29 cellular contexts compared by ENCODE assay signal in the genomic region with DNA sequence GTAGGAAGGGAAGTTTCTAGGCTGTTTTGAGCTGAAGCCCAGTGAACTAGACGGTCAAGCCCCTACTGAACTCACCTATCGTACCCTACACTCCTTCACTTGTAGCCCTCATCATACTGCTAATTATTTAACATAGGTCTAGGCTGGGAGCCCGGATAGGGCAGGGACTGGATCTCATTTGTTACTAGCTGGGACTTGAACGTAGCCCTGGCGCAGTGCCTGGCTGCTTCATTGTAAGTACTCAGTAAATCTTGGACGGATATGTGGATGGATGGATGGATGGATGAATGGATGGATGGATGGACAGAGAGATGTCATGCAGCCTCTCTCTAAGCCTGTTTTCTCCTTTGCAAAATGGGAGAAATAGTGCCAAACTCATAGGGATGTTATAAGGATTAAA.
"Had no signal": no experiment of that assay in that cellular context is flagged by ENCODE, and none has a peak within 500 bp of the region (broad histone marks: within the 10 kb centered on the region; RNA-seq: fewer than 3 reads in every experiment).

No MANE protein-coding gene starts in this region.

- H3K27me3 Mint-ChIP-seq: progenitor cell of endocrine pancreas had no signal

- ATAC-seq: natural killer cell; right cardiac atrium; sciatic nerve; stimulated activated memory B cell treated with anti-CD40 and anti-IgM and Interleukin-4, amounts not matched to agents 10 μg/mL and 1 μg/mL and 100 μg/mL, for 72 hours; stimulated activated naive CD8-positive, alpha-beta T cell treated with anti-CD3 and anti-CD28 coated beads, Interleukin-15, amount 100 ng/mL, for 72 hours had no signal

- H3K4me3 Mint-ChIP-seq: immature natural killer cell; mesothelial cell of epicardium; naive B cell; natural killer cell; nephron progenitor cell; neural progenitor cell; stimulated activated memory B cell treated with anti-CD40 and anti-IgM and Interleukin-4, amounts not matched to agents 10 μg/mL and 1 μg/mL and 100 μg/mL, for 72 hours; stimulated activated naive CD8-positive, alpha-beta T cell treated with anti-CD3 and anti-CD28 coated beads, Interleukin-15, amount 100 ng/mL, for 72 hours; type B pancreatic cell had no signal

- H3K4me3 ChIP-seq: left ventricle myocardium inferior, lung, neural progenitor cell, skin epidermis, tibial nerve, uterus had no signal

- H3K4me1 Mint-ChIP-seq: immature natural killer cell; naive B cell; natural killer cell; stimulated activated memory B cell treated with anti-CD40 and anti-IgM and Interleukin-4, amounts not matched to agents 10 μg/mL and 1 μg/mL and 100 μg/mL, for 72 hours; stimulated activated naive CD8-positive, alpha-beta T cell treated with anti-CD3 and anti-CD28 coated beads, Interleukin-15, amount 100 ng/mL, for 72 hours had no signal

- H3K36me3 ChIP-seq: left ventricle myocardium inferior, neural progenitor cell, neutrophil, tibial nerve, uterus had no signal

- H3K4me2 ChIP-seq: neural progenitor cell had no signal

- H3K36me3 Mint-ChIP-seq: immature natural killer cell; naive B cell; natural killer cell; neural progenitor cell; stimulated activated memory B cell treated with anti-CD40 and anti-IgM and Interleukin-4, amounts not matched to agents 10 μg/mL and 1 μg/mL and 100 μg/mL, for 72 hours; type B pancreatic cell had no signal

- H3K27me3 ChIP-seq: neural progenitor cell, tibial nerve, uterus had no signal

- H3K4me1 ChIP-seq: parathyroid adenoma, tibial nerve, uterus had no signal

- H2AFZ ChIP-seq: neural progenitor cell, parathyroid adenoma had no signal

- H3K9me3 ChIP-seq: left ventricle myocardium inferior, neutrophil, tibial nerve, uterus had no signal

- H3K9ac ChIP-seq: neural progenitor cell, parathyroid adenoma had no signal

- H3K79me2 ChIP-seq: parathyroid adenoma had no signal

- FAIRE-seq: islet of Langerhans had no signal

- H3K27ac ChIP-seq: left ventricle myocardium inferior, neural progenitor cell, neutrophil, parathyroid adenoma, skin epidermis, tibial nerve, uterus had no signal

- H3K27ac Mint-ChIP-seq: immature natural killer cell; mesothelial cell of epicardium; natural killer cell; neural progenitor cell; progenitor cell of endocrine pancreas; stimulated activated memory B cell treated with anti-CD40 and anti-IgM and Interleukin-4, amounts not matched to agents 10 μg/mL and 1 μg/mL and 100 μg/mL, for 72 hours; stimulated activated naive CD8-positive, alpha-beta T cell treated with anti-CD3 and anti-CD28 coated beads, Interleukin-15, amount 100 ng/mL, for 72 hours; type B pancreatic cell had no signal

- H3K9me3 Mint-ChIP-seq: immature natural killer cell; mesothelial cell of epicardium; naive B cell; natural killer cell; nephron progenitor cell; neural progenitor cell; stimulated activated memory B cell treated with anti-CD40 and anti-IgM and Interleukin-4, amounts not matched to agents 10 μg/mL and 1 μg/mL and 100 μg/mL, for 72 hours; stimulated activated naive CD8-positive, alpha-beta T cell treated with anti-CD3 and anti-CD28 coated beads, Interleukin-15, amount 100 ng/mL, for 72 hours; type B pancreatic cell had no signal

- DNase-seq: hypothalamus; immature natural killer cell; left ventricle myocardium inferior; mesendoderm; naive B cell; natural killer cell; nephron progenitor cell; occipital lobe; stimulated activated CD4-positive, alpha-beta T cell treated with anti-CD3 and anti-CD28 coated beads, Interleukin-1b, Interleukin-23, amount 100 ng/mL, for 48 hours; stimulated activated CD4-positive, alpha-beta T cell treated with anti-CD3 and anti-CD28 coated beads, Interleukin-2, amount 100 ng/mL, for 48 hours; stimulated activated CD4-positive, alpha-beta T cell treated with anti-CD3 and anti-CD28 coated beads, Interleukin-4, amount 100 ng/mL, for 4 hours; stimulated activated CD8-positive, alpha-beta memory T cell treated with anti-CD3 and anti-CD28 coated beads, Interleukin-4, amount 100 ng/mL, for 48 hours; stimulated activated naive CD4-positive, alpha-beta T cell treated with Interleukin-2 at 50 U/mL for 16 hours; stimulated activated naive CD8-positive, alpha-beta T cell treated with anti-CD3 and anti-CD28 coated beads, Interleukin-15, amount 100 ng/mL, for 72 hours; substantia nigra; uterus had no signal
